ENCODE assay signal across 8 cellular contexts in the genomic region with DNA sequence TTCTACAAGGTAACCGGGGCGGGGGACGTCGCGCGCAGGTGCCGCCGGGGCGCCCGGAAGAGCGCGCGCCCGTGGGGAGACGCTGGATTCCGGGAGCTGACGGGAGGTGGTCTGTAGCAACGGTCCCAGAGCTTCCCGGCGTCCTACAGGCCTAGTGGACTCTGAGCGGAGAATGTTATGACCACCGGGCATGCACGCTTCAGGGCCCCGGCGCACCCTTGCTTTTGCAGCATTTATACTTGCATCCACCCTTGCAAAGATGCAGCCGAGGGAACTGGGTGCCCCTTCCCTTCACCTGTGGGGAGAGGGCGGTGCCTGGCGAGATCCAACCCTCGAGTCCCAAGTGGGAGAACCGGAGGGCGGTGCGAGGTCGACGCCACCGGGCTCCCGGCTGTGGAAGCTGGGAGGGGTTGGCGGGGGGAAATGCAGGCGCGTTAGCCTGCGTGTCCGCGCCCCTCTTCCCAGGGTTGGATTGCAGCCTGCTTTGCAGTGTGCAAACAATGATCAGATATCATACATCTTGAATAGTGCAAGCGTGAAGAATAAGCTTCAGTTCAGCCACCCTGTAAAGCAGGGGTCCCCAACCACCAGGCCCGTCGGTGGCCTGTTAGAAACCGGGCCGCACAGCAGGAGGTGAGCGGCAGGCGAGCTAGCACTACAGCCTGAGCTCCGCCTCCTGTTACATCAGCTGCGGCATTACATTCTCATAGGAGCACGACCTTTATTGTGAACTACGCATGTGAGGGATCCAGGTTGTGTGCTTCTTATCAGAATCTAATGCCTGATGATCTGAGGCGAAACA. TPM values are rescaled to one million over a fixed set of nuclear protein-coding genes. Genes with fewer than 3 reads are reported as not detected.
A peak's percentile ranks its signal among the peaks of the same experiment; 100 is the strongest.
DNase-seq lines count a peak whose midpoint lies in the region; ATAC-seq and TF ChIP-seq lines count a peak whose summit lies in the region.

No MANE protein-coding gene starts in this region.

- H3K9ac ChIP-seq in duodenal mucosa (ENCODE audit: low read depth in 1 of 2, low read length in 2 of 2) = peak overlapping the region; percentile 69 to 82

- peak; percentile 42 for DNase-seq in NK-92 treated with Interleukin-12 subunit alpha and Interleukin-12 subunit beta, amount 100 ng/mL, for 24 hours (lab: John Stamatoyannopoulos, UW)
- DNase-seq in NK-92 (lab: John Stamatoyannopoulos, UW; ENCODE audit: unreplicated experiment) (no peak), NCI-H524 (lab: John Stamatoyannopoulos, UW) (peak; percentile 13 to 56), lung (ENCODE audit: low spot score) (peak; percentile 74)
- peak; percentile 32 to 57 for DNase-seq in activated CD4-positive, alpha-beta T cell treated with anti-CD3 and anti-CD28 coated beads, Interleukin-2, amount 50 U/mL, for 24 hours (ENCODE audit: low read depth in 1 of 2, low spot score in 1 of 2)
- peak; percentile 50 to 66 (median 59) for DNase-seq in stimulated activated CD4-positive, alpha-beta T cell treated with anti-CD3 and anti-CD28 coated beads, TNF-alpha, amount 100 ng/mL, for 48 hours (ENCODE audit: low read depth in 3 of 3)

- no peaks in the 10 kb centered on the region for H3K27me3 ChIP-seq in duodenal mucosa (ENCODE audit: control insufficient read depth in 1 of 2, insufficient read depth in 2 of 2, low read length in 2 of 2)
- H3K27me3 ChIP-seq in lung (ENCODE audit: control insufficient read depth, insufficient read depth) = no peaks in the 10 kb centered on the region

- peak overlapping the region; percentile 92 to 93 for H3K4me3 ChIP-seq in duodenal mucosa (ENCODE audit: low read depth in 1 of 2, low read length in 2 of 2)
- peak overlapping the region; percentile 88 for H3K4me3 ChIP-seq in lung

- ATAC-seq in HG03280 (IDR thresholded peaks at IDR 0.05; ENCODE audit: unreplicated experiment) (peak; percentile 22), lung (ENCODE audit: insufficient read depth, low FRiP score) (peak; percentile 30)

- no peak for TF ChIP-seq CTCF in lung (IDR thresholded peaks at IDR 0.05; ENCODE audit: control extremely low read depth, extremely low read depth)

- H3K4me1 ChIP-seq in duodenal mucosa (ENCODE audit: control insufficient read depth in 1 of 2, insufficient read depth in 2 of 2, low read length in 2 of 2) = peaks cover 19 to 30% of the 10 kb centered on the region in 2 donors
- H3K4me1 ChIP-seq in lung (ENCODE audit: control insufficient read depth in 2 of 2, insufficient read depth in 2 of 2, low read length in 2 of 2) = peaks cover 4 to 13% of the 10 kb centered on the region in 2 donors

- H3K9me3 ChIP-seq in duodenal mucosa (ENCODE audit: control insufficient read depth in 1 of 2, low read length in 2 of 2) = no peaks in the 10 kb centered on the region
- H3K9me3 ChIP-seq in lung (ENCODE audit: control insufficient read depth in 2 of 2, insufficient read depth in 1 of 2, low read length in 1 of 2) = no peaks in the 10 kb centered on the region

- H3K36me3 ChIP-seq in duodenal mucosa (ENCODE audit: control insufficient read depth in 1 of 2, insufficient read depth in 2 of 2, low read length in 2 of 2) (peaks cover 9 to 12% of the 10 kb centered on the region in 2 donors), lung (ENCODE audit: control insufficient read depth in 2 of 2, insufficient read depth in 2 of 2, low read length in 2 of 2) (peaks cover 0 to 7% of the 10 kb centered on the region in 2 donors)

- peak overlapping the region; percentile 82 for H3K27ac ChIP-seq in duodenal mucosa (ENCODE audit: low read depth, low read length)
- H3K27ac ChIP-seq in lung (ENCODE audit: low read depth in 1 of 2, low read length in 1 of 2) = peak overlapping the region; percentile 86 to 97

- WGBS in lung, 2 donors = 1 to 2% methylated on average over 53 to 54 of the region's 54 CpGs

RNA-seq across cellular contexts. Expression of gene ERP29, which starts 0.6 kb away (rescaled TPM):
- 100 to 1,000 TPM in 1 of 2 donors, 10 to 100 TPM in 1; 60.9 to 115 TPM for total RNA-seq in lung
- polyA plus RNA-seq in lung = 100 to 1,000 TPM; 115 to 150 TPM

RNA-seq across cellular contexts. Expression of gene TMEM116, which starts 0.8 kb away (rescaled TPM):
- total RNA-seq in lung = 10 to 100 TPM; 17.1 to 40.1 TPM
- polyA plus RNA-seq in lung = 10 to 100 TPM; 10.5 to 12.2 TPM
